ENCODE assay signal across 8 cellular contexts in the genomic region with DNA sequence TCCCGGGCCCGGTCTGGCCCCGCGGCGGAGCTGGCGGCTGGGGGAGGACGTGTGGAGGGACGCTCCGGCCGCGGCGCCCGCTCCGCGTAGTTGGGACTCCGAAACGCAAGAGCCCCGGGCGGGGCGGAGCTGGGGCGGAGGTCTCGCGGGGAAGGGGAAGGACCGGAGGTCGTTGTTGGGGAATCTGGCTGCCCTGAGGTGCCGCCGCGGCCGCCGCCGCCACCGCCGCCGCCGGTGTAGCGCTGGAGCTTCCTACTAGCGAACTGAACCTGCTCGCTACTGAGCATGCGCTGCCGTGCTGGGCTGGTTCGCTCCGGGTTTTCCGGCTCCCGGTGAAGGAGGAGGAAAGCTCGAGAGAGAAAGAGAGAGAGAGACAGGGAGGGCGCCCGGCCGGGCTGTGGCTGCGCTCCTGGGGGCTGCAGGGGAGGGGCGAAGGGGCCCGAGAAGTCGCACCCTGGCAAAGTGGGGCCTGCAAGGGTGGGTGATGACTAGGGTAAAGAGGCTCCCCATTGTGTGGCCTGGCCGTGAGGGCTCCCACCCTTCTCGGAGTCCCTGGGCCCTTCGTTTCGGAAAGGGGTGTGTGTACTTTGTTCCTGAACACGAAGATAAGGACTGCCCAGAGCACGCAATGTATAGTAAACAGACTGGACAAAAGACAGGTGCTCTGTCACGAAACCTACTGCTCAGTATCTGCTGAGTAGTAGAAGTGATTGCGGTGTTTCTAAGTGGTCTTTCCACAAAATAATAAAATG. TPM values are rescaled to one million over a fixed set of nuclear protein-coding genes. Genes with fewer than 3 reads are reported as not detected.
A peak's percentile ranks its signal among the peaks of the same experiment; 100 is the strongest.
DNase-seq lines count a peak whose midpoint lies in the region; TF ChIP-seq lines count a peak whose summit lies in the region.

TSS of gene SOS1 (minus strand) at position 281 of the 752 bp plus-strand sequence. CDS start 629 bp downstream, outside the sequence.

- no peaks in the 10 kb centered on the region for H3K27me3 Mint-ChIP-seq in nephron (ENCODE audit: low read depth)
- no peaks in the 10 kb centered on the region for H3K27me3 Mint-ChIP-seq in stimulated activated naive CD8-positive, alpha-beta T cell treated with anti-CD3 and anti-CD28 coated beads, Interleukin-15, Interleukin-2, amounts not matched to agents 100 ng/mL and 50 ng/mL, for 24 hours

- peaks cover 55% of the 10 kb centered on the region for H3K4me1 Mint-ChIP-seq in nephron
- H3K4me1 Mint-ChIP-seq in stimulated activated naive CD8-positive, alpha-beta T cell treated with anti-CD3 and anti-CD28 coated beads, Interleukin-15, Interleukin-2, amounts not matched to agents 100 ng/mL and 50 ng/mL, for 24 hours (ENCODE audit: low read depth), result peaks cover 66% of the 10 kb centered on the region

- H3K36me3 Mint-ChIP-seq in nephron (ENCODE audit: low read depth), result peaks cover 12% of the 10 kb centered on the region
- H3K36me3 Mint-ChIP-seq in stimulated activated naive CD8-positive, alpha-beta T cell treated with anti-CD3 and anti-CD28 coated beads, Interleukin-15, Interleukin-2, amounts not matched to agents 100 ng/mL and 50 ng/mL, for 24 hours (ENCODE audit: low read depth), result peaks cover 25% of the 10 kb centered on the region

- DNase-seq in G401 (ENCODE audit: low spot score) (peak; percentile 93), HCEC 1CT (peak; percentile 89), MM.1S (peak; percentile 95), SHP77 treated with DMSO at 0.1 percent for 48 hours (lab: John Stamatoyannopoulos, UW) (peak; percentile 82), fibroblast of the aortic adventitia (ENCODE audit: low read depth) (peak; percentile 94)
- DNase-seq in activated effector memory CD4-positive, alpha-beta T cell treated with anti-CD3 and anti-CD28 coated beads, Interleukin-2, amount 50 U/mL, for 16 hours, result peak; percentile 97

- H3K36me3 ChIP-seq in MM.1S (replicated peaks; ENCODE audit: insufficient read depth, low read length), result no peaks in the 10 kb centered on the region; the same call in 1 of the 2 replicates

- no peaks in the 10 kb centered on the region for H3K27me3 ChIP-seq in MM.1S (replicated peaks; ENCODE audit: insufficient read depth, low read length)

- H3F3A ChIP-seq in MM.1S (ENCODE audit: insufficient read depth, low read length), result peaks cover 46% of the 10 kb centered on the region

- H3K9me2 ChIP-seq in MM.1S (replicated peaks; ENCODE audit: insufficient read depth, low read length), result no peaks in the 10 kb centered on the region

- H2AFZ ChIP-seq in MM.1S (ENCODE audit: low read length), result peak within 1 kb of the TSS; percentile 69

- in situ Hi-C loops in G401 (cut with HindIII; ENCODE audit: low sequenced_read_pairs), result no loop called here

- TF ChIP-seq CTCF in MM.1S (IDR thresholded peaks at IDR 0.05; ENCODE audit: low read length) (no peak), fibroblast of the aortic adventitia (IDR thresholded peaks at IDR 0.05; ENCODE audit: insufficient read depth, low read length) (no peak), nephron (IDR thresholded peaks at IDR 0.05; ENCODE audit: unreplicated experiment in 3 of 3) (no peak)

- H3K9ac ChIP-seq in MM.1S (ENCODE audit: low read length), result peak within 1 kb of the TSS; percentile 81

- peaks cover 56% of the 10 kb centered on the region for H3K79me2 ChIP-seq in MM.1S (ENCODE audit: low read length)

- peak within 1 kb of the TSS; percentile 90 for H3K27ac ChIP-seq in MM.1S (ENCODE audit: low read length)

- H3K4me3 ChIP-seq in MM.1S (ENCODE audit: low read length) (peak within 1 kb of the TSS; percentile 82), fibroblast of the aortic adventitia (ENCODE audit: low read depth, low read length) (peak within 1 kb of the TSS; percentile 89)

- peak within 1 kb of the TSS; percentile 97 to 98 (median 98) for H3K27ac Mint-ChIP-seq in nephron
- H3K27ac Mint-ChIP-seq in stimulated activated naive CD8-positive, alpha-beta T cell treated with anti-CD3 and anti-CD28 coated beads, Interleukin-15, Interleukin-2, amounts not matched to agents 100 ng/mL and 50 ng/mL, for 24 hours, result peak within 1 kb of the TSS; percentile 84

- peaks cover 31% of the 10 kb centered on the region for H3K4me1 ChIP-seq in MM.1S (ENCODE audit: low read length)

- peak within 1 kb of the TSS; percentile 93 to 98 (median 97) for H3K4me3 Mint-ChIP-seq in nephron
- H3K4me3 Mint-ChIP-seq in stimulated activated naive CD8-positive, alpha-beta T cell treated with anti-CD3 and anti-CD28 coated beads, Interleukin-15, Interleukin-2, amounts not matched to agents 100 ng/mL and 50 ng/mL, for 24 hours, result peak within 1 kb of the TSS; percentile 89

- no peaks in the 10 kb centered on the region for H4K20me1 ChIP-seq in MM.1S (ENCODE audit: insufficient read depth, low read length)

- peak within 1 kb of the TSS; percentile 92 for H3K4me2 ChIP-seq in MM.1S (ENCODE audit: low read depth, low read length)

- no peaks in the 10 kb centered on the region for H3K9me3 Mint-ChIP-seq in nephron
- H3K9me3 Mint-ChIP-seq in stimulated activated naive CD8-positive, alpha-beta T cell treated with anti-CD3 and anti-CD28 coated beads, Interleukin-15, Interleukin-2, amounts not matched to agents 100 ng/mL and 50 ng/mL, for 24 hours, result peaks cover 2% of the 10 kb centered on the region

- no peaks in the 10 kb centered on the region for H3K9me3 ChIP-seq in MM.1S (replicated peaks; ENCODE audit: insufficient read depth, low read length)

RNA-seq across cellular contexts. Expression of gene SOS1, which starts in this region (rescaled TPM):
- total RNA-seq in G401 (2014; rRNA removed; shearing (Covaris generic)), result 5.0 and 22.0 TPM in 2 replicates
- 27.9 and 36.1 TPM in 2 replicates for total RNA-seq in fibroblast of the aortic adventitia (ENCODE audit: low replicate concordance)

Comparison
In these comparisons a context has a peak if more than half of its experiments do, and no peak if none do; other contexts are left out.
1. Peak in every context shown above with its lines: DNase-seq, H3K4me3 ChIP-seq and H3K27ac ChIP-seq.